ENCODE assay signal across 8 cellular contexts in the genomic region with DNA sequence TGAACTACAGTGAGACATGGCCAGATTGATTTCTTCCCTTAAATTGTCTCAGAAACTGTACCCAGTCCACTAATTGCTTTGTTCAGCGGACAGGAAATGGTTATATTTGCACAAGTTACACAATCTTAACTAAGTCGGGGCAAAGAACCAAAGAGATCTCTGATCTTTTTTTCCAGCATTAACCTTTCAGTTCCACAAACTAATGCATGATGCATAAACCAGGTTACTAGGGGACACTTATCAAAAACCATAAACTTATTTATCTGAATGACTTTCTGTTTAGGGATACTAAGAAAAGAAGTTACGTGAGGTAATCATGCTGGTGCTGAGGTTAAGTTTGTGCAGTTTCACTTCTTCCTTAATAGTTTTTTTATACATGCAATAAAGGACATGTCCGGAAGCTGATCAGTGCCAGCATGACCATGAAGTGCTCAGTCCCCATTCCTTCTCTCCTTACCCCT. TPM values are rescaled to one million over a fixed set of nuclear protein-coding genes. Genes with fewer than 3 reads are reported as not detected.
A peak's percentile ranks its signal among the peaks of the same experiment; 100 is the strongest.
DNase-seq lines count a peak whose midpoint lies in the region; ATAC-seq and TF ChIP-seq lines count a peak whose summit lies in the region.

No MANE protein-coding gene starts in this region.

- H3K36me3 Mint-ChIP-seq in endothelial cell (ENCODE audit: low read depth, unreplicated experiment) = peaks cover 29% of the 10 kb centered on the region

- intact Hi-C loops in right lobe of liver (cut with DNase I) = no loop called here

- no peak overlapping the region for H2AFZ ChIP-seq in SU-DHL-6 (ENCODE audit: low read depth, low read length, severe bottlenecking)

- no peak overlapping the region for H3K4me3 Mint-ChIP-seq in endothelial cell (ENCODE audit: unreplicated experiment)

- H3F3A ChIP-seq in SU-DHL-6 (ENCODE audit: insufficient read depth) = no peaks in the 10 kb centered on the region

- DNase-seq in right lobe of liver (no peak), endothelial cell (ENCODE audit: low spot score) (no peak), DMS153 (lab: John Stamatoyannopoulos, UW) (no peak), erythroblast (lab: John Stamatoyannopoulos, UW) (no peak), NCI-H1092 treated with DMSO at 0.1 percent for 48 hours (lab: John Stamatoyannopoulos, UW) (no peak)

- no peak overlapping the region for H3K27ac Mint-ChIP-seq in endothelial cell (ENCODE audit: unreplicated experiment)

- H3K27me3 Mint-ChIP-seq in endothelial cell (ENCODE audit: unreplicated experiment) = no peaks in the 10 kb centered on the region

- H3K27ac ChIP-seq in SU-DHL-6 (ENCODE audit: low read depth, low read length) (no peak overlapping the region), right lobe of liver (peak overlapping the region; percentile 66 to 92 (median 75))

- peak overlapping the region; percentile 38 for H3K4me2 ChIP-seq in SU-DHL-6 (ENCODE audit: low read depth, low read length, poor library complexity, severe bottlenecking)

- H3K36me3 ChIP-seq in SU-DHL-6 (ENCODE audit: low read length) (no peaks in the 10 kb centered on the region), right lobe of liver (peaks cover 0 to 2% (median 0%) of the 10 kb centered on the region in 4 donors)

- H3K27me3 ChIP-seq in SU-DHL-6 (ENCODE audit: low read length) (no peaks in the 10 kb centered on the region), right lobe of liver (no peaks in the 10 kb centered on the region)

- H3K9me3 Mint-ChIP-seq in endothelial cell (ENCODE audit: unreplicated experiment) = no peaks in the 10 kb centered on the region

- no peaks in the 10 kb centered on the region for H3K9me2 ChIP-seq in SU-DHL-6 (replicated peaks; ENCODE audit: insufficient read depth, low read length)

- H3K4me1 Mint-ChIP-seq in endothelial cell (ENCODE audit: unreplicated experiment) = peaks cover 56% of the 10 kb centered on the region

- TF ChIP-seq POLR2A in right lobe of liver (IDR thresholded peaks at IDR 0.05) = peak; percentile 20
- TF ChIP-seq POLR2A in erythroblast (IDR thresholded peaks at IDR 0.05; ENCODE audit: low read length) = no peak

- peaks cover 0 to 82% (median 28%) of the 10 kb centered on the region in 4 donors for H3K4me1 ChIP-seq in right lobe of liver

- H3K9me3 ChIP-seq in SU-DHL-6 (ENCODE audit: insufficient read depth, low read length) (no peaks in the 10 kb centered on the region), right lobe of liver (no peaks in the 10 kb centered on the region)

- 1% methylated on average over 4 of the region's 4 CpGs for WGBS in right lobe of liver (ENCODE audit: insufficient coverage, low coverage, low lambda C conversion rate, missing lambda C conversion rate)

- 0 out of 2 replicates have a peak, but pooled peaks cover 2% of the 10 kb centered on the region for H4K20me1 ChIP-seq in SU-DHL-6 (ENCODE audit: low read depth, low read length)

- H3K4me3 ChIP-seq in SU-DHL-6 (ENCODE audit: insufficient read depth, low read length, poor library complexity, severe bottlenecking) = no peak overlapping the region
- peak overlapping the region in 1 of 3 donors; percentile 5 for H3K4me3 ChIP-seq in right lobe of liver

- TF ChIP-seq CTCF in SU-DHL-6 (IDR thresholded peaks at IDR 0.05; ENCODE audit: insufficient read depth, low read length, poor library complexity, severe bottlenecking) (no peak), right lobe of liver (IDR thresholded peaks at IDR 0.05) (no peak), endothelial cell (IDR thresholded peaks at IDR 0.05; ENCODE audit: unreplicated experiment) (no peak)

- no peak overlapping the region for H3K9ac ChIP-seq in SU-DHL-6 (ENCODE audit: low read length)

- peak; percentile 92 for ATAC-seq in GM19351 (IDR thresholded peaks at IDR 0.05; ENCODE audit: unreplicated experiment)
- ATAC-seq in HG03095 (IDR thresholded peaks at IDR 0.05; ENCODE audit: unreplicated experiment) = peak; percentile 84
- ATAC-seq in right lobe of liver = peak; percentile 57 to 75 (median 68)

- no peaks in the 10 kb centered on the region for H3K79me2 ChIP-seq in SU-DHL-6 (ENCODE audit: insufficient read depth, low read length)

RNA-seq across cellular contexts. Expression of gene FNDC3B, which starts 22.4 kb away (rescaled TPM):
- total RNA-seq in right lobe of liver (100 to 1,000 TPM in 1 of 6 experiments, 10 to 100 TPM in 5; 40.2 to 184 (median 63.5) TPM), endothelial cell (ENCODE audit: unreplicated experiment) (204 TPM)
